8 cellular contexts compared by ENCODE assay signal in genomic region chr12:51028126-51028810, GRCh38. TPM values are rescaled to one million over a fixed set of nuclear protein-coding genes. Genes with fewer than 3 reads are reported as not detected.
A peak's percentile ranks its signal among the peaks of the same experiment; 100 is the strongest.
DNase-seq lines count a peak whose midpoint lies in the region; ATAC-seq and TF ChIP-seq lines count a peak whose summit lies in the region.

No MANE protein-coding gene starts in this region.

- peaks cover 3 to 39% (median 26%) of the 10 kb centered on the region in 4 donors for H3K4me1 ChIP-seq in transverse colon

- 15 to 37% methylated on average over 2 to 9 of the region's 9 CpGs for WGBS in transverse colon (ENCODE audit: low coverage in 1 of 2), 2 donors

- no peaks in the 10 kb centered on the region for H3K27me3 ChIP-seq in transverse colon

- no peak for ATAC-seq in GM18867 (IDR thresholded peaks at IDR 0.05; ENCODE audit: unreplicated experiment)
- ATAC-seq in GM21619 (IDR thresholded peaks at IDR 0.05; ENCODE audit: unreplicated experiment) = no peak

- DNase-seq in A172 (ENCODE audit: low spot score) (peak; percentile 43), G401 (ENCODE audit: low spot score) (peak; percentile 45), NCI-H2107 (lab: John Stamatoyannopoulos, UW) (peak; percentile 40), UCSD-AML1 (lab: John Stamatoyannopoulos, UW; ENCODE audit: unreplicated experiment) (peak; percentile 32), head of caudate nucleus (peak in 23 of 42 donors; percentile 13 to 74 (median 42)), transverse colon (peak; percentile 21)

- H3K4me3 ChIP-seq in transverse colon = no peak overlapping the region

- TF ChIP-seq EP300 in transverse colon (IDR thresholded peaks at IDR 0.05; ENCODE audit: low read depth) = no peak

- TF ChIP-seq CTCF in transverse colon (IDR thresholded peaks at IDR 0.05) = peak; percentile 8 to 37 (median 31)

- no peak for TF ChIP-seq POLR2A in transverse colon (IDR thresholded peaks at IDR 0.05)

- in situ Hi-C loops in G401 (cut with HindIII; ENCODE audit: low sequenced_read_pairs) = no loop called here
- in situ Hi-C loops in transverse colon (cut with MboI; ENCODE audit: low pct_ligation_motif_present in 1 of 4, low pct_unique_long_range_greater_than_20kb in 1 of 4, low sequenced_read_pairs in 3 of 4) = no loop called here

- peak overlapping the region in 2 of 4 donors; percentile 8 to 36 for H3K27ac ChIP-seq in transverse colon

- H3K9me3 ChIP-seq in transverse colon = no peaks in the 10 kb centered on the region

- intact Hi-C loops in head of caudate nucleus (cut with DNase I) (loop anchor here (10.0 kb wide), 2 partner anchors 103 to 263 kb away; partner anchors contain the start of gene ATF1), transverse colon (cut with DNase I; ENCODE audit: low total_unique reads) (no loop called here)

- H3K36me3 ChIP-seq in transverse colon = no peaks in the 10 kb centered on the region

RNA-seq across cellular contexts. Expression of gene SLC11A2, which starts 2.1 kb away (rescaled TPM):
- 41.3 and 51.6 TPM in 2 replicates for total RNA-seq in A172 (2014; rRNA removed; shearing (Covaris generic))
- total RNA-seq in G401 (2014; rRNA removed; shearing (Covaris generic)) = 24.6 and 37.1 TPM in 2 replicates
- total RNA-seq in transverse colon = 10 to 100 TPM in 3 of 4 donors, 1 to 10 TPM in 1; 9.7 to 48.7 (median 42.5) TPM

RNA-seq across cellular contexts. Expression of gene LETMD1, which starts 19.9 kb away (rescaled TPM):
- total RNA-seq in A172 (2014; rRNA removed; shearing (Covaris generic)) = 21.9 and 23.7 TPM in 2 replicates
- 47.9 and 63.2 TPM in 2 replicates for total RNA-seq in G401 (2014; rRNA removed; shearing (Covaris generic))
- 100 to 1,000 TPM in 1 of 4 donors, 10 to 100 TPM in 3; 45.3 to 109 (median 88.9) TPM for total RNA-seq in transverse colon

RNA-seq across cellular contexts. Expression of gene CSRNP2, which starts 55.1 kb away (rescaled TPM):
- total RNA-seq in A172 (2014; rRNA removed; shearing (Covaris generic)) = 18.4 and 32.3 TPM in 2 replicates
- 9.8 and 19.8 TPM in 2 replicates for total RNA-seq in G401 (2014; rRNA removed; shearing (Covaris generic))
- total RNA-seq in transverse colon = 10 to 100 TPM; 14.3 to 69.6 (median 25.5) TPM
